Comparison of ENCODE assay signal across 9 cellular contexts in genomic region chr1:210332719-210333398, GRCh38. TPM values are rescaled to one million over a fixed set of nuclear protein-coding genes. Genes with fewer than 3 reads are reported as not detected.
DNase-seq lines count a peak whose midpoint lies in the region; ATAC-seq and TF ChIP-seq lines count a peak whose summit lies in the region.
"Had no signal": no experiment of that assay in that cellular context is flagged by ENCODE, and none has a peak within 500 bp of the region (broad histone marks: within the 10 kb centered on the region; RNA-seq: fewer than 3 reads in every experiment).

No MANE protein-coding gene starts in this region.

- POLR2A ChIA-PET in CD4-positive, alpha-beta T cell (lab: Charles Lee), result interaction anchor here (1.2 to 1.9 kb wide), 3 partner anchors 9 to 41 kb away, joined by 3 to 17 read pairs (median 4); no protein-coding TSS in a partner anchor

- peaks cover 6% of the 10 kb centered on the region for H3K36me3 Mint-ChIP-seq in CD4-positive, alpha-beta T cell (ENCODE audit: low read depth)

- DNase-seq in CD4-positive, alpha-beta T cell, result peak in 6 of 10 experiments; percentile 7 to 49 (median 28)
- DNase-seq in activated T-cell treated with anti-CD3 and anti-CD28 coated beads for 4 hours, result peak; percentile 5
- peak; percentile 19 for DNase-seq in stimulated activated CD8-positive, alpha-beta memory T cell treated with anti-CD3 and anti-CD28 coated beads, Interleukin-4, amount 100 ng/mL, for 24 hours (ENCODE audit: low read depth)
- DNase-seq in hypothalamus (lab: John Stamatoyannopoulos, UW), result no peak
- DNase-seq in right lobe of liver, result no peak
- DNase-seq in HCEC 1CT, result no peak

- no peaks in the 10 kb centered on the region for H3K9me3 Mint-ChIP-seq in CD4-positive, alpha-beta T cell

- H3K4me3 ChIP-seq in right lobe of liver, result no peak overlapping the region

- TF ChIP-seq POLR2A in right lobe of liver (IDR thresholded peaks at IDR 0.05), result no peak

- CTCF ChIA-PET in CD4-positive, alpha-beta T cell (lab: Charles Lee), result interaction anchor here (0.9 to 2.1 kb wide), 5 partner anchors 9 to 41 kb away, joined by 3 to 12 read pairs (median 4); no protein-coding TSS in a partner anchor

- H3K4me1 Mint-ChIP-seq in CD4-positive, alpha-beta T cell (ENCODE audit: low read depth), result peaks cover 45% of the 10 kb centered on the region

- peak; percentile 72 for ATAC-seq in CD4-positive, alpha-beta T cell (ENCODE audit: poor library complexity)
- ATAC-seq in GM19452 (IDR thresholded peaks at IDR 0.05; ENCODE audit: unreplicated experiment) (peak; percentile 69), HG03439 (IDR thresholded peaks at IDR 0.05; ENCODE audit: unreplicated experiment) (peak; percentile 91), right lobe of liver (no peak)

- no peaks in the 10 kb centered on the region for H3K36me3 ChIP-seq in right lobe of liver

- WGBS in right lobe of liver (ENCODE audit: insufficient coverage, low coverage, low lambda C conversion rate, missing lambda C conversion rate), result 62% methylated on average over 4 of the region's 4 CpGs

- intact Hi-C loops in CD4-positive, alpha-beta T cell (cut with DNase I, micrococcal nuclease), result loop anchor here in 1 of 2 experiments (2.0 kb wide), 1 partner anchor 68 kb away; no protein-coding TSS in a partner anchor
- intact Hi-C loops in right lobe of liver (cut with DNase I), result no loop called here

- H3K4me1 ChIP-seq in right lobe of liver, result peaks cover 0 to 12% (median 5%) of the 10 kb centered on the region in 4 donors

- H3K27me3 ChIP-seq in CD4-positive, alpha-beta T cell (ENCODE audit: control insufficient read depth, insufficient read depth, low read length), result no peaks in the 10 kb centered on the region
- H3K27me3 ChIP-seq in right lobe of liver, result no peaks in the 10 kb centered on the region

- no peaks in the 10 kb centered on the region for H3K9me3 ChIP-seq in CD4-positive, alpha-beta T cell (ENCODE audit: control insufficient read depth, low read length)
- no peaks in the 10 kb centered on the region for H3K9me3 ChIP-seq in right lobe of liver

- TF ChIP-seq CTCF in CD4-positive, alpha-beta T cell (IDR thresholded peaks at IDR 0.05), result no peak
- TF ChIP-seq CTCF in right lobe of liver (IDR thresholded peaks at IDR 0.05), result no peak

- H3K27ac ChIP-seq in CD4-positive, alpha-beta T cell (ENCODE audit: low read depth, low read length), result no peak overlapping the region
- H3K27ac ChIP-seq in right lobe of liver, result no peak overlapping the region
- H3K27ac ChIP-seq: parathyroid adenoma had no signal

- peak overlapping the region; percentile 83 for H3K27ac Mint-ChIP-seq in CD4-positive, alpha-beta T cell

- H3K4me3 Mint-ChIP-seq in CD4-positive, alpha-beta T cell, result peak overlapping the region; percentile 22

- no peaks in the 10 kb centered on the region for H3K27me3 Mint-ChIP-seq in CD4-positive, alpha-beta T cell

RNA-seq across cellular contexts. Expression of gene HHAT, which starts 4.2 kb away (rescaled TPM):
- total RNA-seq in CD4-positive, alpha-beta T cell, result 1 to 10 TPM; 3.1 to 3.3 TPM
- 1 to 10 TPM; 2.2 to 4.1 (median 2.7) TPM for total RNA-seq in right lobe of liver

Comparison
In these comparisons a context has a peak if more than half of its experiments do, and no peak if none do; other contexts are left out.
1. ATAC-seq: peak in CD4-positive, alpha-beta T cell (single experiment), GM19452 (single experiment) and HG03439 (single experiment); none in right lobe of liver (0 of 4).
2. DNase-seq: peak in CD4-positive, alpha-beta T cell (6 of 10), activated T-cell treated with anti-CD3 and anti-CD28 coated beads for 4 hours (single experiment) and stimulated activated CD8-positive, alpha-beta memory T cell treated with anti-CD3 and anti-CD28 coated beads, Interleukin-4, amount 100 ng/mL, for 24 hours (single experiment); none in hypothalamus (0 of 51), right lobe of liver (0 of 3) and HCEC 1CT (single experiment).